In the genomic region with DNA sequence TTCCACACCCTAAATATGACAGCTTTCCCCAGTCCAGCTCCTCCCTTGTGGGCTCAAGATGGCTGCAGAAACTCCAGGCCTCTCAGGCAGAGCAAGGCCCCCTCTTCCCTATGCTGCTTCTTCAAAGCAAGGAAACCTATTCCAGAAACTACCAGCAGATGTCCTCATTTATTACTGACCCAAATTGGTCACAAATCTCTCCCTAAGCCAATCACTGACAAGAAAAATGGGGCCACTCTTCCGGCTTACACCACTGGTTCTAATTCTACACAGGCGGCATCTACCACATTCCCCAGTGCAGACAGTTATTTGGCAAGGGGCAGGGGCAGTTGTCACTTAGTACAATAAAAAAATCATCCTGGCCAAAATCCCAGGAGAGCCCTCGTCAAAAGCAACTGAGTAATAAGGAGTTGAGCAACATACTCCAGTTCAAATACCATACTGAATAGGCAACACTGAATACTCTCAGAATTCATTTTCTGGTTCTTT, we compare ENCODE assay signal across 8 cellular contexts.
DNase-seq lines count a peak whose midpoint lies in the region; ATAC-seq and TF ChIP-seq lines count a peak whose summit lies in the region.

No MANE protein-coding gene starts in this region.

- peaks cover 66% of the 10 kb centered on the region for H3K4me1 Mint-ChIP-seq in brain

- peak; percentile 56 for ATAC-seq in HG02623 (IDR thresholded peaks at IDR 0.05; ENCODE audit: unreplicated experiment)

- no peak overlapping the region for H3K4me3 Mint-ChIP-seq in brain

- DNase-seq in stimulated activated CD4-positive, alpha-beta T cell treated with anti-CD3 and anti-CD28 coated beads, Interleukin-4, amount 100 ng/mL, for 24 hours, result peak; percentile 12
- no peak for DNase-seq in stimulated activated CD4-positive, alpha-beta T cell treated with anti-CD3 and anti-CD28 coated beads, Interleukin-15, amount 100 ng/mL, for 24 hours
- peak; percentile 59 for DNase-seq in NCI-H226
- DNase-seq in iPS-NIHi11 (ENCODE audit: low spot score), result peak; percentile 69
- peak; percentile 47 for DNase-seq in smooth muscle cell of the brain vasculature (ENCODE audit: low read depth, low spot score)
- no peak for DNase-seq in stimulated activated CD4-positive, alpha-beta T cell treated with anti-CD3 and anti-CD28 coated beads, Interleukin-2, amount 100 ng/mL, for 48 hours

- H3K9me3 Mint-ChIP-seq in brain, result no peaks in the 10 kb centered on the region

- H3K36me3 Mint-ChIP-seq in brain, result no peaks in the 10 kb centered on the region

- H3K27ac Mint-ChIP-seq in brain, result peak overlapping the region; percentile 16 to 83 (median 63)

- TF ChIP-seq CTCF in brain (conservative IDR thresholded peaks at IDR 0.05), result peak; percentile 49 to 65

- no peaks in the 10 kb centered on the region for H3K27me3 Mint-ChIP-seq in brain

Comparison
In these comparisons a context has a peak if more than half of its experiments do, and no peak if none do; other contexts are left out.
1. DNase-seq: peak in stimulated activated CD4-positive, alpha-beta T cell treated with anti-CD3 and anti-CD28 coated beads, Interleukin-4, amount 100 ng/mL, for 24 hours (single experiment), NCI-H226 (single experiment), iPS-NIHi11 (single experiment) and smooth muscle cell of the brain vasculature (single experiment); none in stimulated activated CD4-positive, alpha-beta T cell treated with anti-CD3 and anti-CD28 coated beads, Interleukin-15, amount 100 ng/mL, for 24 hours (single experiment) and stimulated activated CD4-positive, alpha-beta T cell treated with anti-CD3 and anti-CD28 coated beads, Interleukin-2, amount 100 ng/mL, for 48 hours (0 of 2).